ENCODE assay signal across 1 cellular context in genomic region chr14:23578560-23579310, GRCh38.
TF ChIP-seq lines count a peak whose summit lies in the region.

Gene JPH4, minus strand, starts transcription at chr14:23578790. Its CDS starts 1,337 bp downstream, at chr14:23577453.

TF ChIP-seq in HEK293, 187 proteins besides CTCF, POLR2A, EP300 and RAD21 (continued from another document):
- TF ChIP-seq ZNF23 (tag by site-specific recombination; IDR thresholded peaks at IDR 0.05; ENCODE audit: borderline replicate concordance) (no peak), ZNF654 (tag by site-specific recombination; IDR thresholded peaks at IDR 0.05; ENCODE audit: low read depth) (no peak), ZBTB17 (tag by site-specific recombination; IDR thresholded peaks at IDR 0.05) (peak; percentile 83), SP7 (tag by site-specific recombination; IDR thresholded peaks at IDR 0.05) (no peak), HIC1 (tag by site-specific recombination; IDR thresholded peaks at IDR 0.05) (no peak), ZNF692 (tag by site-specific recombination; IDR thresholded peaks at IDR 0.05) (no peak), ZNF175 (tag by site-specific recombination; IDR thresholded peaks at IDR 0.05) (no peak)
- TF ChIP-seq, protein P1, sequence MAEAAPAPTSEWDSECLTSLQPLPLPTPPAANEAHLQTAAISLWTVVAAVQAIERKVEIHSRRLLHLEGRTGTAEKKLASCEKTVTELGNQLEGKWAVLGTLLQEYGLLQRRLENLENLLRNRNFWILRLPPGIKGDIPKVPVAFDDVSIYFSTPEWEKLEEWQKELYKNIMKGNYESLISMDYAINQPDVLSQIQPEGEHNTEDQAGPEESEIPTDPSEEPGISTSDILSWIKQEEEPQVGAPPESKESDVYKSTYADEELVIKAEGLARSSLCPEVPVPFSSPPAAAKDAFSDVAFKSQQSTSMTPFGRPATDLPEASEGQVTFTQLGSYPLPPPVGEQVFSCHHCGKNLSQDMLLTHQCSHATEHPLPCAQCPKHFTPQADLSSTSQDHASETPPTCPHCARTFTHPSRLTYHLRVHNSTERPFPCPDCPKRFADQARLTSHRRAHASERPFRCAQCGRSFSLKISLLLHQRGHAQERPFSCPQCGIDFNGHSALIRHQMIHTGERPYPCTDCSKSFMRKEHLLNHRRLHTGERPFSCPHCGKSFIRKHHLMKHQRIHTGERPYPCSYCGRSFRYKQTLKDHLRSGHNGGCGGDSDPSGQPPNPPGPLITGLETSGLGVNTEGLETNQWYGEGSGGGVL (tag by site-specific recombination; IDR thresholded peaks at IDR 0.05): peak; percentile 87
- TF ChIP-seq, protein P2, sequence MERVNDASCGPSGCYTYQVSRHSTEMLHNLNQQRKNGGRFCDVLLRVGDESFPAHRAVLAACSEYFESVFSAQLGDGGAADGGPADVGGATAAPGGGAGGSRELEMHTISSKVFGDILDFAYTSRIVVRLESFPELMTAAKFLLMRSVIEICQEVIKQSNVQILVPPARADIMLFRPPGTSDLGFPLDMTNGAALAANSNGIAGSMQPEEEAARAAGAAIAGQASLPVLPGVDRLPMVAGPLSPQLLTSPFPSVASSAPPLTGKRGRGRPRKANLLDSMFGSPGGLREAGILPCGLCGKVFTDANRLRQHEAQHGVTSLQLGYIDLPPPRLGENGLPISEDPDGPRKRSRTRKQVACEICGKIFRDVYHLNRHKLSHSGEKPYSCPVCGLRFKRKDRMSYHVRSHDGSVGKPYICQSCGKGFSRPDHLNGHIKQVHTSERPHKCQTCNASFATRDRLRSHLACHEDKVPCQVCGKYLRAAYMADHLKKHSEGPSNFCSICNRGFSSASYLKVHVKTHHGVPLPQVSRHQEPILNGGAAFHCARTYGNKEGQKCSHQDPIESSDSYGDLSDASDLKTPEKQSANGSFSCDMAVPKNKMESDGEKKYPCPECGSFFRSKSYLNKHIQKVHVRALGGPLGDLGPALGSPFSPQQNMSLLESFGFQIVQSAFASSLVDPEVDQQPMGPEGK (tag by site-specific recombination; IDR thresholded peaks at IDR 0.05): peak; percentile 33
- TF ChIP-seq, protein P3, sequence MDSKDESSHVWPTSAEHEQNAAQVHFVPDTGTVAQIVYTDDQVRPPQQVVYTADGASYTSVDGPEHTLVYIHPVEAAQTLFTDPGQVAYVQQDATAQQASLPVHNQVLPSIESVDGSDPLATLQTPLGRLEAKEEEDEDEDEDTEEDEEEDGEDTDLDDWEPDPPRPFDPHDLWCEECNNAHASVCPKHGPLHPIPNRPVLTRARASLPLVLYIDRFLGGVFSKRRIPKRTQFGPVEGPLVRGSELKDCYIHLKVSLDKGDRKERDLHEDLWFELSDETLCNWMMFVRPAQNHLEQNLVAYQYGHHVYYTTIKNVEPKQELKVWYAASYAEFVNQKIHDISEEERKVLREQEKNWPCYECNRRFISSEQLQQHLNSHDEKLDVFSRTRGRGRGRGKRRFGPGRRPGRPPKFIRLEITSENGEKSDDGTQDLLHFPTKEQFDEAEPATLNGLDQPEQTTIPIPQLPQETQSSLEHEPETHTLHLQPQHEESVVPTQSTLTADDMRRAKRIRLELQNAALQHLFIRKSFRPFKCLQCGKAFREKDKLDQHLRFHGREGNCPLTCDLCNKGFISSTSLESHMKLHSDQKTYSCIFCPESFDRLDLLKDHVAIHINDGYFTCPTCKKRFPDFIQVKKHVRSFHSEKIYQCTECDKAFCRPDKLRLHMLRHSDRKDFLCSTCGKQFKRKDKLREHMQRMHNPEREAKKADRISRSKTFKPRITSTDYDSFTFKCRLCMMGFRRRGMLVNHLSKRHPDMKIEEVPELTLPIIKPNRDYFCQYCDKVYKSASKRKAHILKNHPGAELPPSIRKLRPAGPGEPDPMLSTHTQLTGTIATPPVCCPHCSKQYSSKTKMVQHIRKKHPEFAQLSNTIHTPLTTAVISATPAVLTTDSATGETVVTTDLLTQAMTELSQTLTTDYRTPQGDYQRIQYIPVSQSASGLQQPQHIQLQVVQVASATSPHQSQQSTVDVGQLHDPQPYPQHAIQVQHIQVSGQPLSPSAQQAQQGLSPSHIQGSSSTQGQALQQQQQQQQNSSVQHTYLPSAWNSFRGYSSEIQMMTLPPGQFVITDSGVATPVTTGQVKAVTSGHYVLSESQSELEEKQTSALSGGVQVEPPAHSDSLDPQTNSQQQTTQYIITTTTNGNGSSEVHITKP (tag by site-specific recombination; IDR thresholded peaks at IDR 0.05): peak; percentile 64
